ENCODE assay signal across 19 cellular contexts in genomic region chrX:55006827-55007621, GRCh38. TPM values are rescaled to one million over a fixed set of nuclear protein-coding genes. Genes with fewer than 3 reads are reported as not detected.
DNase-seq lines count a peak whose midpoint lies in the region; ATAC-seq and TF ChIP-seq lines count a peak whose summit lies in the region.
"Had no signal": no experiment of that assay in that cellular context is flagged by ENCODE, and none has a peak within 500 bp of the region (broad histone marks: within the 10 kb centered on the region; RNA-seq: fewer than 3 reads in every experiment).

No MANE protein-coding gene starts in this region.

- peaks cover 2% of the 10 kb centered on the region; the same call in 1 of the 2 replicates for H3K36me3 ChIP-seq in Caco-2 (ENCODE audit: control insufficient read depth, insufficient read depth, low read length)
- peaks cover 18% of the 10 kb centered on the region for H3K36me3 ChIP-seq in PC-9 (ENCODE audit: low read depth)
- peaks cover 11% of the 10 kb centered on the region for H3K36me3 ChIP-seq in osteoblast (ENCODE audit: insufficient read depth, low read length)

- DNase-seq in Caco-2 (no peak), PC-9 (no peak), epithelial cell of prostate (ENCODE audit: low read depth, low spot score) (no peak), osteoblast (ENCODE audit: insufficient read length, low spot score, missing footprints) (peak; percentile 47), NCI-H1436 treated with DMSO at 0.1 percent for 48 hours (lab: John Stamatoyannopoulos, UW) (no peak), NCI-H2171 (lab: John Stamatoyannopoulos, UW) (no peak)
- DNase-seq: activated CD4-positive, alpha-beta T cell treated with anti-CD3 and anti-CD28 coated beads, Interleukin-2, amount 50 U/mL, for 4 hours; activated naive CD4-positive, alpha-beta T cell; NCI-H1092 treated with DMSO at 0.1 percent for 48 hours; NCI-H2107; NCI-H526 treated with DMSO at 0.1 percent for 48 hours; stimulated activated naive B cell treated with anti-CD40 and anti-IgM and Interleukin-4, amounts not matched to agents 10 μg/mL and 1 μg/mL and 100 μg/mL, for 72 hours had no signal

- no peak overlapping the region for H2AFZ ChIP-seq in PC-9
- no peak overlapping the region for H2AFZ ChIP-seq in osteoblast (ENCODE audit: low read length)

- H4K20me1 ChIP-seq in PC-9 (ENCODE audit: insufficient read depth) (no peaks in the 10 kb centered on the region), osteoblast (ENCODE audit: insufficient read depth, low read length) (peaks cover 13% of the 10 kb centered on the region)

- CTCF ChIA-PET in Caco-2 (lab: Charles Lee) (interaction anchor here (0.6 to 1.1 kb wide), 2 partner anchors 104 to 367 kb away, joined by 3 to 6 read pairs; no protein-coding TSS in a partner anchor), PC-9 (lab: Charles Lee) (no interaction called here)

- H3K9me3 ChIP-seq in Caco-2 (no peaks in the 10 kb centered on the region), PC-9 (ENCODE audit: insufficient read depth, low read depth) (no peaks in the 10 kb centered on the region), osteoblast (ENCODE audit: low read depth, low read length) (no peaks in the 10 kb centered on the region)
- H3K9me3 ChIP-seq: neutrophil, tibial artery had no signal

- peak overlapping the region; percentile 30 for H3K27ac Mint-ChIP-seq in Caco-2 (ENCODE audit: unreplicated experiment)
- H3K27ac Mint-ChIP-seq: stimulated activated naive B cell treated with anti-CD40 and anti-IgM and Interleukin-4, amounts not matched to agents 10 μg/mL and 1 μg/mL and 100 μg/mL, for 72 hours; T-helper 1 cell treated with Interleukin-12 subunit alpha and Interleukin-12 subunit beta and Interleukin-4 antibody, amounts not matched to agents 30 μg/mL and 1 μg/mL, for 36 hours had no signal

- peak overlapping the region; percentile 72 for H3K4me2 ChIP-seq in PC-9
- H3K4me2 ChIP-seq in osteoblast (ENCODE audit: insufficient read depth, low read length) = no peak overlapping the region

- H3K4me3 ChIP-seq in Caco-2 (ENCODE audit: low read depth, low read length) (no peak overlapping the region), PC-9 (no peak overlapping the region), osteoblast (ENCODE audit: insufficient read depth, low read length) (no peak overlapping the region)
- H3K4me3 ChIP-seq: tibial artery had no signal

- peaks cover 36% of the 10 kb centered on the region for H3F3A ChIP-seq in PC-9 (ENCODE audit: insufficient read depth, low read depth)

- H3K4me1 ChIP-seq in Caco-2 (peaks cover 12% of the 10 kb centered on the region), PC-9 (replicated peaks; ENCODE audit: insufficient read depth) (peaks cover 89% of the 10 kb centered on the region), osteoblast (ENCODE audit: insufficient read depth, low read length) (peaks cover 19% of the 10 kb centered on the region)

- H3K9me2 ChIP-seq in PC-9 (ENCODE audit: insufficient read depth) = no peaks in the 10 kb centered on the region

- POLR2A ChIA-PET in Caco-2 (lab: Charles Lee) (no interaction called here), PC-9 (lab: Charles Lee; ENCODE audit: unreplicated experiment) (interaction anchor here (0.7 kb wide), 1 partner anchor 1226 kb away, joined by 7 read pairs; no protein-coding TSS in a partner anchor)

- peak overlapping the region; percentile 56 for H3K4me3 Mint-ChIP-seq in Caco-2 (ENCODE audit: unreplicated experiment)
- H3K4me3 Mint-ChIP-seq: stimulated activated naive B cell treated with anti-CD40 and anti-IgM and Interleukin-4, amounts not matched to agents 10 μg/mL and 1 μg/mL and 100 μg/mL, for 72 hours; T-helper 1 cell treated with Interleukin-12 subunit alpha and Interleukin-12 subunit beta and Interleukin-4 antibody, amounts not matched to agents 30 μg/mL and 1 μg/mL, for 36 hours had no signal

- no peaks in the 10 kb centered on the region for H3K27me3 Mint-ChIP-seq in Caco-2 (ENCODE audit: insufficient read depth, unreplicated experiment)
- H3K27me3 Mint-ChIP-seq: stimulated activated naive B cell treated with anti-CD40 and anti-IgM and Interleukin-4, amounts not matched to agents 10 μg/mL and 1 μg/mL and 100 μg/mL, for 72 hours had no signal

- H3K79me2 ChIP-seq in PC-9 (ENCODE audit: low read depth) = peaks cover 10% of the 10 kb centered on the region; the same call in 1 of the 2 replicates
- no peaks in the 10 kb centered on the region for H3K79me2 ChIP-seq in osteoblast (ENCODE audit: insufficient read depth, low read length)

- intact Hi-C loops in Caco-2 (cut with micrococcal nuclease; ENCODE audit: unreplicated experiment) = no loop called here
- intact Hi-C loops in PC-9 (cut with micrococcal nuclease; ENCODE audit: unreplicated experiment) = loop anchor here (5.0 to 10.0 kb wide), 3 partner anchors 158 to 1322 kb away; partner anchors contain the start of genes FAM120C and HUWE1

- H3K27me3 ChIP-seq in Caco-2 (replicated peaks; ENCODE audit: control insufficient read depth, insufficient read depth, low read length) (no peaks in the 10 kb centered on the region), PC-9 (ENCODE audit: insufficient read depth, low read depth) (no peaks in the 10 kb centered on the region), osteoblast (ENCODE audit: insufficient read depth, low read length) (no peaks in the 10 kb centered on the region)
- H3K27me3 ChIP-seq: neutrophil, tibial artery had no signal

- no peaks in the 10 kb centered on the region for H3K9me3 Mint-ChIP-seq in Caco-2 (ENCODE audit: unreplicated experiment)
- H3K9me3 Mint-ChIP-seq: stimulated activated naive B cell treated with anti-CD40 and anti-IgM and Interleukin-4, amounts not matched to agents 10 μg/mL and 1 μg/mL and 100 μg/mL, for 72 hours; T-helper 1 cell treated with Interleukin-12 subunit alpha and Interleukin-12 subunit beta and Interleukin-4 antibody, amounts not matched to agents 30 μg/mL and 1 μg/mL, for 36 hours had no signal

- BruUV-seq in Caco-2 (replicated peaks; lab: Mats Ljungman, UMichigan) (no TSS peak), PC-9 (replicated peaks; lab: Mats Ljungman, UMichigan) (no TSS peak)

- ATAC-seq in HG02840 (IDR thresholded peaks at IDR 0.05; ENCODE audit: low FRiP score, unreplicated experiment) (no peak), HG03135 (IDR thresholded peaks at IDR 0.05; ENCODE audit: unreplicated experiment) (no peak)
- ATAC-seq: stimulated activated naive B cell treated with anti-CD40 and anti-IgM and Interleukin-4, amounts not matched to agents 10 μg/mL and 1 μg/mL and 100 μg/mL, for 72 hours had no signal

- TF ChIP-seq CTCF in Caco-2 (IDR thresholded peaks at IDR 0.05; ENCODE audit: insufficient read depth in 1 of 2, low read depth in 1 of 2, low read length in 1 of 2, severe bottlenecking in 1 of 2, unreplicated experiment in 1 of 2) = no peak
- TF ChIP-seq CTCF in PC-9 (conservative IDR thresholded peaks at IDR 0.05) = no peak
- TF ChIP-seq CTCF in osteoblast (IDR thresholded peaks at IDR 0.05; ENCODE audit: extremely low read depth, low read depth, low read length) = no peak

- peak overlapping the region; percentile 96 for H3K27ac ChIP-seq in PC-9
- H3K27ac ChIP-seq in epithelial cell of prostate = peak overlapping the region; percentile 94
- H3K27ac ChIP-seq in osteoblast (ENCODE audit: low read depth, low read length) = no peak overlapping the region
- H3K27ac ChIP-seq: neutrophil had no signal

- H3K4me1 Mint-ChIP-seq in Caco-2 (ENCODE audit: low read depth, unreplicated experiment) = peaks cover 7% of the 10 kb centered on the region

- peaks cover 25% of the 10 kb centered on the region for H3K36me3 Mint-ChIP-seq in Caco-2 (ENCODE audit: insufficient read depth, unreplicated experiment)

RNA-seq across cellular contexts. Expression of gene APEX2, which starts 6.9 kb away (rescaled TPM):
- total RNA-seq in Caco-2 (2022) (17.0 and 19.6 TPM in 2 replicates), PC-9 (2021) (48.0 and 57.7 TPM in 2 replicates), osteoblast (5.9 and 6.5 TPM in 2 replicates)

RNA-seq across cellular contexts. Expression of gene PFKFB1, which starts 13.0 kb away (rescaled TPM):
- total RNA-seq in Caco-2 (2022) (0.21 TPM in 1 of 2 replicates, not detected in the other), PC-9 (2021) (0.63 and 0.74 TPM in 2 replicates), osteoblast (not detected in 2 replicates)
- total RNA-seq: HT-29 had no signal

RNA-seq across cellular contexts. Expression of gene ALAS2, which starts 23.8 kb away (rescaled TPM):
- not detected in 2 replicates for total RNA-seq in Caco-2 (2022)
- total RNA-seq in PC-9 (2021) = not detected in 2 replicates
- not detected in 2 replicates for total RNA-seq in osteoblast
- total RNA-seq: HT-29, renal cortical epithelial cell had no signal
